ENCODE assay signal across 8 cellular contexts in genomic region chr7:95470452-95470851, GRCh38. TPM values are rescaled to one million over a fixed set of nuclear protein-coding genes. Genes with fewer than 3 reads are reported as not detected.
DNase-seq lines count a peak whose midpoint lies in the region; ATAC-seq and TF ChIP-seq lines count a peak whose summit lies in the region.

No MANE protein-coding gene starts in this region.

- peak; percentile 99 for ATAC-seq in HG02885 (IDR thresholded peaks at IDR 0.05; ENCODE audit: poor library complexity, unreplicated experiment)
- no peak for ATAC-seq in activated T-cell treated with anti-CD3 and anti-CD28 coated beads, Interleukin-2, amount 50 U/mL, for 4 hours

- H3K27ac Mint-ChIP-seq in nephron: peak overlapping the region; percentile 76 to 84 (median 81)

- no peaks in the 10 kb centered on the region for H3K9me3 Mint-ChIP-seq in nephron
- no peaks in the 10 kb centered on the region for H3K9me3 Mint-ChIP-seq in activated T-cell treated with anti-CD3 and anti-CD28 coated beads, Interleukin-2, amount 50 U/mL, for 4 hours

- peaks cover 44% of the 10 kb centered on the region for H3K4me1 Mint-ChIP-seq in nephron
- peaks cover 12% of the 10 kb centered on the region for H3K4me1 Mint-ChIP-seq in activated T-cell treated with anti-CD3 and anti-CD28 coated beads, Interleukin-2, amount 50 U/mL, for 4 hours (ENCODE audit: low read depth)

- no peak for TF ChIP-seq CTCF in astrocyte of the cerebellum (IDR thresholded peaks at IDR 0.05; ENCODE audit: low read depth, low read length, missing control alignments)
- TF ChIP-seq CTCF in nephron (IDR thresholded peaks at IDR 0.05; ENCODE audit: unreplicated experiment in 3 of 3): no peak

- no peak overlapping the region for H3K4me3 Mint-ChIP-seq in nephron
- no peak overlapping the region for H3K4me3 Mint-ChIP-seq in activated T-cell treated with anti-CD3 and anti-CD28 coated beads, Interleukin-2, amount 50 U/mL, for 4 hours

- no peaks in the 10 kb centered on the region for H3K36me3 Mint-ChIP-seq in nephron (ENCODE audit: low read depth)
- no peaks in the 10 kb centered on the region for H3K36me3 Mint-ChIP-seq in activated T-cell treated with anti-CD3 and anti-CD28 coated beads, Interleukin-2, amount 50 U/mL, for 4 hours (ENCODE audit: insufficient read depth)

- H3K4me3 ChIP-seq in astrocyte of the cerebellum (ENCODE audit: low read depth, low read length): no peak overlapping the region

- in situ Hi-C loops in astrocyte of the cerebellum (cut with HindIII; ENCODE audit: low sequenced_read_pairs): no loop called here

- DNase-seq in NCI-H2107 treated with DMSO at 0.1 percent for 48 hours (lab: John Stamatoyannopoulos, UW; ENCODE audit: unreplicated experiment): peak; percentile 45
- no peak for DNase-seq in NCI-H2107 (lab: John Stamatoyannopoulos, UW)
- DNase-seq in NCI-H1417 (lab: John Stamatoyannopoulos, UW): peak; percentile 16 to 96 (median 72)
- peak; percentile 26 for DNase-seq in astrocyte of the cerebellum (ENCODE audit: low read depth)
- no peak for DNase-seq in activated T-cell treated with anti-CD3 and anti-CD28 coated beads, Interleukin-2, amount 50 U/mL, for 4 hours
- no peak for DNase-seq in SW 1271 (lab: John Stamatoyannopoulos, UW)

- peaks cover 3% of the 10 kb centered on the region for H3K27me3 Mint-ChIP-seq in nephron (ENCODE audit: low read depth)
- H3K27me3 Mint-ChIP-seq in activated T-cell treated with anti-CD3 and anti-CD28 coated beads, Interleukin-2, amount 50 U/mL, for 4 hours (ENCODE audit: low read depth): peaks cover 5% of the 10 kb centered on the region

RNA-seq across cellular contexts. Expression of gene ASB4, which starts 15.3 kb away (rescaled TPM):
- total RNA-seq in activated T-cell treated with anti-CD3 and anti-CD28 coated beads, Interleukin-2, amount 50 U/mL, for 4 hours: under 1 TPM in 1 of 3 donors, not detected in 2; 0.05 TPM

RNA-seq across cellular contexts. Expression of gene PON2, which starts 35.6 kb away (rescaled TPM):
- total RNA-seq in activated T-cell treated with anti-CD3 and anti-CD28 coated beads, Interleukin-2, amount 50 U/mL, for 4 hours: 1 to 10 TPM; 2.1 to 3.0 (median 2.3) TPM

Comparison
In these comparisons a context has a peak if more than half of its experiments do, and no peak if none do; other contexts are left out.
1. DNase-seq: peak in NCI-H2107 treated with DMSO at 0.1 percent for 48 hours (single experiment), NCI-H1417 (3 of 3) and astrocyte of the cerebellum (single experiment); none in NCI-H2107 (single experiment), activated T-cell treated with anti-CD3 and anti-CD28 coated beads, Interleukin-2, amount 50 U/mL, for 4 hours (single experiment) and SW 1271 (0 of 2).